In the genomic region with DNA sequence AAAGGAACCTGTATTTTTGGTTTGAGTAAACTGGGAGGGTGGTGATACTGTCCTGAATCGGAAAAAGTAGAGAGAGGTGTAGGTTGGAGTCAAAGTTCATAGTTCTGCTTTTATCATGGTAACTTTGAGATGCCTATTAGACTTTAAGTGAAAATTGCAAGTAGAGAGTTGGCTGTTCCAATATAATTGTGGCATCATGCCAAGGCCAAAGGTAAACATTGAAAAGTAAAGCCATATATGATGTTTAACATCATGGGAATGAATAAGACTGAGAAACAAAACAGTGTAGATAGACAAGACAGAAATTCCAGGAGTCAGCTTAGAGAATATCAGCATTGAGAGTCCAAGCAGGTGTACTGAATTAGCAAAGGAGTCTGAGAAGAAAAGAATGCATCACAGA, we compare ENCODE assay signal across 30 cellular contexts.
"Had no signal": no experiment of that assay in that cellular context is flagged by ENCODE, and none has a peak within 500 bp of the region (broad histone marks: within the 10 kb centered on the region; RNA-seq: fewer than 3 reads in every experiment).

No MANE protein-coding gene starts in this region.

- DNase-seq: naive thymus-derived CD8-positive, alpha-beta T cell; nephron progenitor cell; nucleus accumbens; pancreas; psoas muscle; right cardiac atrium; right lobe of liver; sigmoid colon; spleen; stimulated activated CD4-positive, alpha-beta T cell treated with anti-CD3 and anti-CD28 coated beads, Interleukin-12 subunit alpha, Interleukin-12 subunit beta, amount 100 ng/mL, for 4 hours; stimulated activated CD4-positive, alpha-beta T cell treated with anti-CD3 and anti-CD28 coated beads, Interleukin-1b, Interleukin-23, amount 100 ng/mL, for 48 hours; stimulated activated CD4-positive, alpha-beta T cell treated with anti-CD3 and anti-CD28 coated beads, Interleukin-4, amount 100 ng/mL, for 1 hour; stimulated activated CD4-positive, alpha-beta T cell treated with anti-CD3 and anti-CD28 coated beads, Interleukin-4, amount 100 ng/mL, for 4 hours; stimulated activated CD8-positive, alpha-beta memory T cell treated with anti-CD3 and anti-CD28 coated beads, Interleukin-4, amount 100 ng/mL, for 48 hours; stimulated activated naive CD4-positive, alpha-beta T cell; stimulated activated naive CD8-positive, alpha-beta T cell treated with anti-CD3 and anti-CD28 coated beads, Interleukin-15, amount 100 ng/mL, for 72 hours; stimulated activated naive CD8-positive, alpha-beta T cell treated with anti-CD3 and anti-CD28 coated beads, Interleukin-15, Interleukin-2, amounts not matched to agents 100 U/mL and 50 U/mL, for 24 hours; substantia nigra; testis; tibial artery; transverse colon; upper lobe of right lung; uterus had no signal

- H3K9me3 ChIP-seq: neutrophil, pancreas, psoas muscle, right lobe of liver, sigmoid colon, spleen, suprapubic skin, testis, tibial artery, transverse colon, upper lobe of right lung, uterus had no signal

- H3K4me1 Mint-ChIP-seq: naive thymus-derived CD8-positive, alpha-beta T cell; nephron progenitor cell; neural crest cell; stimulated activated naive CD8-positive, alpha-beta T cell treated with anti-CD3 and anti-CD28 coated beads, Interleukin-15, amount 100 ng/mL, for 72 hours had no signal

- ATAC-seq: naive thymus-derived CD8-positive, alpha-beta T cell; natural killer cell treated with Interleukin-12 subunit alpha and Interleukin-12 subunit beta and Interleukin-15 and Interleukin-18, amount 100 ng/mL, for 72 hours; pancreas; psoas muscle; right cardiac atrium; right lobe of liver; stimulated activated memory B cell treated with anti-CD40 and anti-IgM and Interleukin-4, amounts not matched to agents 10 μg/mL and 1 μg/mL and 100 μg/mL, for 72 hours; stimulated activated naive CD8-positive, alpha-beta T cell treated with anti-CD3 and anti-CD28 coated beads, Interleukin-15, amount 100 ng/mL, for 72 hours; stimulated activated naive CD8-positive, alpha-beta T cell treated with anti-CD3 and anti-CD28 coated beads, Interleukin-15, Interleukin-2, amounts not matched to agents 100 U/mL and 50 U/mL, for 24 hours; upper lobe of right lung had no signal

- H3K9me3 Mint-ChIP-seq: naive thymus-derived CD8-positive, alpha-beta T cell; nephron progenitor cell; neural crest cell; stimulated activated memory B cell treated with anti-CD40 and anti-IgM and Interleukin-4, amounts not matched to agents 10 μg/mL and 1 μg/mL and 100 μg/mL, for 72 hours; stimulated activated naive CD8-positive, alpha-beta T cell treated with anti-CD3 and anti-CD28 coated beads, Interleukin-15, amount 100 ng/mL, for 72 hours; type B pancreatic cell had no signal

- H3K4me2 ChIP-seq: smooth muscle cell had no signal

- H3K4me3 ChIP-seq: pancreas, psoas muscle, right lobe of liver, sigmoid colon, smooth muscle cell, spleen, suprapubic skin, testis, tibial artery, transverse colon, upper lobe of right lung, uterus had no signal

- H3K4me3 Mint-ChIP-seq: naive thymus-derived CD8-positive, alpha-beta T cell; natural killer cell treated with Interleukin-12 subunit alpha and Interleukin-12 subunit beta and Interleukin-15 and Interleukin-18, amount 100 ng/mL, for 72 hours; nephron progenitor cell; neural crest cell; stimulated activated memory B cell treated with anti-CD40 and anti-IgM and Interleukin-4, amounts not matched to agents 10 μg/mL and 1 μg/mL and 100 μg/mL, for 72 hours; stimulated activated naive CD8-positive, alpha-beta T cell treated with anti-CD3 and anti-CD28 coated beads, Interleukin-15, amount 100 ng/mL, for 72 hours; type B pancreatic cell had no signal

- H3K4me1 ChIP-seq: pancreas, psoas muscle, right lobe of liver, sigmoid colon, spleen, suprapubic skin, testis, transverse colon, upper lobe of right lung, uterus had no signal

- H3K27me3 Mint-ChIP-seq: natural killer cell treated with Interleukin-12 subunit alpha and Interleukin-12 subunit beta and Interleukin-15 and Interleukin-18, amount 100 ng/mL, for 72 hours had no signal

- H3K27me3 ChIP-seq: neutrophil, right lobe of liver, sigmoid colon, spleen, suprapubic skin, testis, tibial artery, transverse colon, upper lobe of right lung, uterus had no signal

- H3K36me3 ChIP-seq: neutrophil, pancreas, right lobe of liver, sigmoid colon, spleen, suprapubic skin, tibial artery, transverse colon, upper lobe of right lung, uterus had no signal

- H3K27ac Mint-ChIP-seq: natural killer cell treated with Interleukin-12 subunit alpha and Interleukin-12 subunit beta and Interleukin-15 and Interleukin-18, amount 100 ng/mL, for 72 hours; nephron progenitor cell; stimulated activated memory B cell treated with anti-CD40 and anti-IgM and Interleukin-4, amounts not matched to agents 10 μg/mL and 1 μg/mL and 100 μg/mL, for 72 hours; stimulated activated naive CD8-positive, alpha-beta T cell treated with anti-CD3 and anti-CD28 coated beads, Interleukin-15, amount 100 ng/mL, for 72 hours; type B pancreatic cell had no signal

- H3K36me3 Mint-ChIP-seq: naive thymus-derived CD8-positive, alpha-beta T cell; natural killer cell treated with Interleukin-12 subunit alpha and Interleukin-12 subunit beta and Interleukin-15 and Interleukin-18, amount 100 ng/mL, for 72 hours; stimulated activated memory B cell treated with anti-CD40 and anti-IgM and Interleukin-4, amounts not matched to agents 10 μg/mL and 1 μg/mL and 100 μg/mL, for 72 hours; type B pancreatic cell had no signal

- H3K27ac ChIP-seq: neutrophil, pancreas, psoas muscle, right lobe of liver, sigmoid colon, spleen, suprapubic skin, testis, tibial artery, transverse colon, upper lobe of right lung, uterus had no signal
